ENCODE assay signal across 3 cellular contexts in the genomic region with DNA sequence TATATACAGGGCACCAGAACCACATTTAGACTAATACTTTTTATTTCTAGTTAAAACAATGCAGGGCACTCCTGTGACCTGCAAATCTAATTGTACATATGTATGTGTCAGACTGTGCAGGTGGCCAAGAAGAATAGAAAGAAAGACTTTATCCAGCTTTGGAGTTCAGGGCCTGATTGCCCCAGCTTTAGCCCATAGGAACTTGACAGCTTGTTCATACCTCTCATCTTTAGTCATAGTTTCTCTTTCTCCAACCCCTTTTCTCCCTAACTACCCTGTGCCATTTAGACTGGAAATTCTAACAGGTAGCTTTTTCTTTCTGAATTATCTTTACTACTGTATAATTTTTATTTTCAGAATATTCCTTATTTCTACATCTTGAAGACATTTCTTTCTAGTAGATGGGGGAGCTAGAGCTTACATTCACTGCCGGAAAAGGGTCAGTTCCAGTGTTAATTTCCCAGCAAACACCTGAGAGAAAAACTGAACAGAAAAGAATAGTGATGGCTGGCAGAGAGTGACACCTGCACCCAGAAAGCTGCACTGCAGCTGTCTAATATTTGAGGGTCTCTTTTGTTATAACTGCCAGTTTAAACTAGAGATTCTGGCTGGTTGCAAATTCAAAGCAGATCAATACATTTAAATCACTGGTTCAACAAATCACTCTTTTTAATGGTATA.
TF ChIP-seq lines count a peak whose summit lies in the region.

No MANE protein-coding gene starts in this region.

TF ChIP-seq in IMR-90, 13 proteins besides CTCF, POLR2A, EP300 and RAD21:
- TF ChIP-seq SMC3 (IDR thresholded peaks at IDR 0.05; ENCODE audit: low read depth, low read length), result no peak

TF ChIP-seq in GM12878, 131 proteins besides CTCF, POLR2A, EP300 and RAD21 (continues in another document):
- TF ChIP-seq SREBF2 (IDR thresholded peaks at IDR 0.05; ENCODE audit: low read length) (no peak), NR2C1 (IDR thresholded peaks at IDR 0.05) (no peak), EED (IDR thresholded peaks at IDR 0.05; ENCODE audit: low read depth) (no peak), RB1 (IDR thresholded peaks at IDR 0.05; ENCODE audit: borderline replicate concordance) (no peak), SREBF1 (IDR thresholded peaks at IDR 0.05; ENCODE audit: low read length) (no peak), WRNIP1 (IDR thresholded peaks at IDR 0.05; ENCODE audit: borderline replicate concordance, low read depth, low read length) (no peak), KDM1A (IDR thresholded peaks at IDR 0.05; ENCODE audit: borderline replicate concordance) (no peak), SIN3A (IDR thresholded peaks at IDR 0.05; ENCODE audit: low read depth, low read length) (no peak), HCFC1 (IDR thresholded peaks at IDR 0.05; ENCODE audit: low read length) (no peak), SMAD1 (IDR thresholded peaks at IDR 0.05; ENCODE audit: low read depth, partially characterized antibody) (no peak), MTA3 (IDR thresholded peaks at IDR 0.05; ENCODE audit: borderline replicate concordance, low read length) (no peak)
- TF ChIP-seq, protein P1, sequence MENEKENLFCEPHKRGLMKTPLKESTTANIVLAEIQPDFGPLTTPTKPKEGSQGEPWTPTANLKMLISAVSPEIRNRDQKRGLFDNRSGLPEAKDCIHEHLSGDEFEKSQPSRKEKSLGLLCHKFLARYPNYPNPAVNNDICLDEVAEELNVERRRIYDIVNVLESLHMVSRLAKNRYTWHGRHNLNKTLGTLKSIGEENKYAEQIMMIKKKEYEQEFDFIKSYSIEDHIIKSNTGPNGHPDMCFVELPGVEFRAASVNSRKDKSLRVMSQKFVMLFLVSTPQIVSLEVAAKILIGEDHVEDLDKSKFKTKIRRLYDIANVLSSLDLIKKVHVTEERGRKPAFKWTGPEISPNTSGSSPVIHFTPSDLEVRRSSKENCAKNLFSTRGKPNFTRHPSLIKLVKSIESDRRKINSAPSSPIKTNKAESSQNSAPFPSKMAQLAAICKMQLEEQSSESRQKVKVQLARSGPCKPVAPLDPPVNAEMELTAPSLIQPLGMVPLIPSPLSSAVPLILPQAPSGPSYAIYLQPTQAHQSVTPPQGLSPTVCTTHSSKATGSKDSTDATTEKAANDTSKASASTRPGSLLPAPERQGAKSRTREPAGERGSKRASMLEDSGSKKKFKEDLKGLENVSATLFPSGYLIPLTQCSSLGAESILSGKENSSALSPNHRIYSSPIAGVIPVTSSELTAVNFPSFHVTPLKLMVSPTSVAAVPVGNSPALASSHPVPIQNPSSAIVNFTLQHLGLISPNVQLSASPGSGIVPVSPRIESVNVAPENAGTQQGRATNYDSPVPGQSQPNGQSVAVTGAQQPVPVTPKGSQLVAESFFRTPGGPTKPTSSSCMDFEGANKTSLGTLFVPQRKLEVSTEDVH (IDR thresholded peaks at IDR 0.05; ENCODE audit: low read depth, partially characterized antibody), result no peak
- TF ChIP-seq, protein P2, sequence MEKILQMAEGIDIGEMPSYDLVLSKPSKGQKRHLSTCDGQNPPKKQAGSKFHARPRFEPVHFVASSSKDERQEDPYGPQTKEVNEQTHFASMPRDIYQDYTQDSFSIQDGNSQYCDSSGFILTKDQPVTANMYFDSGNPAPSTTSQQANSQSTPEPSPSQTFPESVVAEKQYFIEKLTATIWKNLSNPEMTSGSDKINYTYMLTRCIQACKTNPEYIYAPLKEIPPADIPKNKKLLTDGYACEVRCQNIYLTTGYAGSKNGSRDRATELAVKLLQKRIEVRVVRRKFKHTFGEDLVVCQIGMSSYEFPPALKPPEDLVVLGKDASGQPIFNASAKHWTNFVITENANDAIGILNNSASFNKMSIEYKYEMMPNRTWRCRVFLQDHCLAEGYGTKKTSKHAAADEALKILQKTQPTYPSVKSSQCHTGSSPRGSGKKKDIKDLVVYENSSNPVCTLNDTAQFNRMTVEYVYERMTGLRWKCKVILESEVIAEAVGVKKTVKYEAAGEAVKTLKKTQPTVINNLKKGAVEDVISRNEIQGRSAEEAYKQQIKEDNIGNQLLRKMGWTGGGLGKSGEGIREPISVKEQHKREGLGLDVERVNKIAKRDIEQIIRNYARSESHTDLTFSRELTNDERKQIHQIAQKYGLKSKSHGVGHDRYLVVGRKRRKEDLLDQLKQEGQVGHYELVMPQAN (conservative IDR thresholded peaks at IDR 0.05), result no peak
- TF ChIP-seq, protein P3, sequence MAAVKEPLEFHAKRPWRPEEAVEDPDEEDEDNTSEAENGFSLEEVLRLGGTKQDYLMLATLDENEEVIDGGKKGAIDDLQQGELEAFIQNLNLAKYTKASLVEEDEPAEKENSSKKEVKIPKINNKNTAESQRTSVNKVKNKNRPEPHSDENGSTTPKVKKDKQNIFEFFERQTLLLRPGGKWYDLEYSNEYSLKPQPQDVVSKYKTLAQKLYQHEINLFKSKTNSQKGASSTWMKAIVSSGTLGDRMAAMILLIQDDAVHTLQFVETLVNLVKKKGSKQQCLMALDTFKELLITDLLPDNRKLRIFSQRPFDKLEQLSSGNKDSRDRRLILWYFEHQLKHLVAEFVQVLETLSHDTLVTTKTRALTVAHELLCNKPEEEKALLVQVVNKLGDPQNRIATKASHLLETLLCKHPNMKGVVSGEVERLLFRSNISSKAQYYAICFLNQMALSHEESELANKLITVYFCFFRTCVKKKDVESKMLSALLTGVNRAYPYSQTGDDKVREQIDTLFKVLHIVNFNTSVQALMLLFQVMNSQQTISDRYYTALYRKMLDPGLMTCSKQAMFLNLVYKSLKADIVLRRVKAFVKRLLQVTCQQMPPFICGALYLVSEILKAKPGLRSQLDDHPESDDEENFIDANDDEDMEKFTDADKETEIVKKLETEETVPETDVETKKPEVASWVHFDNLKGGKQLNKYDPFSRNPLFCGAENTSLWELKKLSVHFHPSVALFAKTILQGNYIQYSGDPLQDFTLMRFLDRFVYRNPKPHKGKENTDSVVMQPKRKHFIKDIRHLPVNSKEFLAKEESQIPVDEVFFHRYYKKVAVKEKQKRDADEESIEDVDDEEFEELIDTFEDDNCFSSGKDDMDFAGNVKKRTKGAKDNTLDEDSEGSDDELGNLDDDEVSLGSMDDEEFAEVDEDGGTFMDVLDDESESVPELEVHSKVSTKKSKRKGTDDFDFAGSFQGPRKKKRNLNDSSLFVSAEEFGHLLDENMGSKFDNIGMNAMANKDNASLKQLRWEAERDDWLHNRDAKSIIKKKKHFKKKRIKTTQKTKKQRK (IDR thresholded peaks at IDR 0.05; ENCODE audit: low read depth, low read length), result no peak

TF ChIP-seq in neural cell, 6 proteins besides CTCF, POLR2A, EP300 and RAD21:
- TF ChIP-seq MXI1 (conservative IDR thresholded peaks at IDR 0.05; ENCODE audit: poor library complexity, severe bottlenecking), result no peak
- peak; percentile 43 for TF ChIP-seq SMC3 (conservative IDR thresholded peaks at IDR 0.05; ENCODE audit: poor library complexity)
TF ChIP-seq in neural cell: peak in this region for 1.
